In the genomic region with DNA sequence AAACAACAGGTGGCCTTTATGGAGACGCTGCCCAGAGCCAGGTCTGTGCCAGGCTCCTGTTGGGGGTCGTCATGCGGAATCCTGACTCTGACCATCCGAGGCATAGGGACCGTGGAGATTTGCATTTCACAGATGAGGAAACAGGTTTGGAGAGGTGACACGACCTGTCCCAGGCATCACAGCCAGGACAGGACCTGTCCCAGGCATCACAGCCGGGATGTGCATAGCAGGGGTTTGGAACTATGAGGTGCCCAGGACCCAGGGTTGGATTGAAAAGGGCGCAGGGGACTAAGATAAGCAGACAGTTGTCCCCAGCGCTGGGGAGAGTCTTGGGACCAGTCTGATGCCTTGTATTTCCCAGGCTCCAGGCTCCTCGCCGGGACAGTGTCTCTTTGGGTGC, we compare ENCODE assay signal across 6 cellular contexts. TPM values are rescaled to one million over a fixed set of nuclear protein-coding genes. Genes with fewer than 3 reads are reported as not detected.
A peak's percentile ranks its signal among the peaks of the same experiment; 100 is the strongest.
DNase-seq lines count a peak whose midpoint lies in the region; ATAC-seq, FAIRE-seq and TF ChIP-seq lines count a peak whose summit lies in the region.
"Not testable (repeated sequence)": the region's sequence is repeated elsewhere in the genome, so short reads cannot be mapped to it uniquely, and the experiment has no call there.

No MANE protein-coding gene starts in this region.

- ATAC-seq in Panc1; K562; stimulated activated effector memory CD8-positive, alpha-beta T cell treated with anti-CD3 and anti-CD28 coated beads, Interleukin-12 subunit alpha, Interleukin-12 subunit beta, amount 100 ng/mL, for 72 hours: not testable (repeated sequence)

- CTCF ChIA-PET in Caco-2 (lab: Charles Lee); OCI-LY7 (lab: Charles Lee; ENCODE audit: unreplicated experiment); Panc1 (lab: Charles Lee); K562 (lab: Yijun Ruan, JAX; ENCODE audit: low intra/inter-chr PET ratio); endothelial cell of umbilical vein (lab: Charles Lee): not testable (repeated sequence)

- not testable (repeated sequence) for H3K9me1 ChIP-seq in K562 (ENCODE audit: control insufficient read depth, insufficient read depth, low read length); endothelial cell of umbilical vein (replicated peaks; ENCODE audit: control insufficient read depth, extremely low read depth, insufficient read depth, low read length)

- H3K36me3 ChIP-seq in Caco-2 (ENCODE audit: control insufficient read depth, insufficient read depth, low read length); OCI-LY7 (ENCODE audit: insufficient read depth, low read length); Panc1 (ENCODE audit: control insufficient read depth, insufficient read depth, low read length); K562 (ENCODE audit: control insufficient read depth, insufficient read depth, low read length); endothelial cell of umbilical vein (ENCODE audit: control insufficient read depth in 2 of 2, extremely low read depth in 1 of 2, insufficient read depth in 2 of 2, low read length in 2 of 2): not testable (repeated sequence)

- not testable (repeated sequence) for DNase-seq in Caco-2; OCI-LY7 (ENCODE audit: low spot score); Panc1 (ENCODE audit: low read depth, low spot score); K562 (ENCODE audit: extremely low read depth in 1 of 4, low spot score in 3 of 4); endothelial cell of umbilical vein (ENCODE audit: low read depth, low spot score); stimulated activated effector memory CD8-positive, alpha-beta T cell treated with anti-CD3 and anti-CD28 coated beads, Interleukin-12 subunit alpha, Interleukin-12 subunit beta, amount 100 ng/mL, for 72 hours (ENCODE audit: low spot score in 2 of 2)

- H3K4me3 ChIP-seq in Caco-2 (ENCODE audit: low read depth, low read length); OCI-LY7 (ENCODE audit: low read depth, low read length, poor library complexity, severe bottlenecking); Panc1 (ENCODE audit: low read depth in 2 of 2, low read length in 2 of 2); K562; endothelial cell of umbilical vein (replicated peaks in 1 of 3; ENCODE audit: insufficient read depth in 1 of 3, low read depth in 1 of 3, low read length in 3 of 3): not testable (repeated sequence)

- H3K4me3 Mint-ChIP-seq in Caco-2 (ENCODE audit: unreplicated experiment): not testable (repeated sequence)
- peak overlapping the region; percentile 72 for H3K4me3 Mint-ChIP-seq in stimulated activated effector memory CD8-positive, alpha-beta T cell treated with anti-CD3 and anti-CD28 coated beads, Interleukin-12 subunit alpha, Interleukin-12 subunit beta, amount 100 ng/mL, for 72 hours

- H3K27me3 Mint-ChIP-seq in Caco-2 (ENCODE audit: insufficient read depth, unreplicated experiment): not testable (repeated sequence)

- not testable (repeated sequence) for H3K9ac ChIP-seq in K562 (ENCODE audit: insufficient read depth in 1 of 2, low read depth in 2 of 2, low read length in 2 of 2); endothelial cell of umbilical vein (replicated peaks; ENCODE audit: extremely low read depth, insufficient read depth, low read length)

- not testable (repeated sequence) for H3K27me3 ChIP-seq in Caco-2 (replicated peaks; ENCODE audit: control insufficient read depth, insufficient read depth, low read length); Panc1 (ENCODE audit: control insufficient read depth, insufficient read depth, low read length); K562 (ENCODE audit: control insufficient read depth in 2 of 2, insufficient read depth in 2 of 2, low read length in 2 of 2); endothelial cell of umbilical vein (ENCODE audit: control insufficient read depth in 2 of 2, insufficient read depth in 2 of 2, low read length in 2 of 2)

- H3K9me3 ChIP-seq in Caco-2; OCI-LY7 (ENCODE audit: low read length); Panc1 (ENCODE audit: control insufficient read depth, insufficient read depth, low read depth, low read length); K562 (replicated peaks; ENCODE audit: control insufficient read depth, insufficient read depth, low read depth, low read length); endothelial cell of umbilical vein (replicated peaks; ENCODE audit: control insufficient read depth, insufficient read depth, low read length): not testable (repeated sequence)

- dilution Hi-C loops in endothelial cell of umbilical vein (cut with MboI; ENCODE audit: extremely low pct_ligation_motif_present, low sequenced_read_pairs): not testable (repeated sequence)

- not testable (repeated sequence) for H3K27ac ChIP-seq in OCI-LY7 (ENCODE audit: low read depth, low read length, poor library complexity, severe bottlenecking); Panc1 (ENCODE audit: low read length); K562 (ENCODE audit: extremely low read depth, low read depth, low read length); endothelial cell of umbilical vein (ENCODE audit: insufficient read depth, low read depth, low read length)

- not testable (repeated sequence) for H4K20me1 ChIP-seq in OCI-LY7 (ENCODE audit: insufficient read depth, low read length); K562 (replicated peaks; ENCODE audit: control insufficient read depth, insufficient read depth, low read length); endothelial cell of umbilical vein (replicated peaks; ENCODE audit: control insufficient read depth, extremely low read depth, insufficient read depth, low read length)

- in situ Hi-C loops in Panc1 (cut with HindIII; ENCODE audit: low pct_unique_long_range_greater_than_20kb, low sequenced_read_pairs); K562 (cut with MboI): not testable (repeated sequence)

- not testable (repeated sequence) for H2AFZ ChIP-seq in OCI-LY7 (ENCODE audit: low read length); K562 (ENCODE audit: low read depth, low read length); endothelial cell of umbilical vein (ENCODE audit: low read depth, low read length)

- H3K4me1 Mint-ChIP-seq in Caco-2 (ENCODE audit: low read depth, unreplicated experiment); stimulated activated effector memory CD8-positive, alpha-beta T cell treated with anti-CD3 and anti-CD28 coated beads, Interleukin-12 subunit alpha, Interleukin-12 subunit beta, amount 100 ng/mL, for 72 hours: not testable (repeated sequence)

- POLR2A ChIA-PET in Caco-2 (lab: Charles Lee); OCI-LY7 (lab: Charles Lee); Panc1 (lab: Charles Lee); K562 (lab: Yijun Ruan, JAX); endothelial cell of umbilical vein (lab: Charles Lee): not testable (repeated sequence)

- not testable (repeated sequence) for H3K36me3 Mint-ChIP-seq in Caco-2 (ENCODE audit: insufficient read depth, unreplicated experiment); stimulated activated effector memory CD8-positive, alpha-beta T cell treated with anti-CD3 and anti-CD28 coated beads, Interleukin-12 subunit alpha, Interleukin-12 subunit beta, amount 100 ng/mL, for 72 hours

- FAIRE-seq in K562 (lab: Jason Lieb, UNC); endothelial cell of umbilical vein (lab: Jason Lieb, UNC): not testable (repeated sequence)

- not testable (repeated sequence) for H3K4me1 ChIP-seq in Caco-2; OCI-LY7 (ENCODE audit: insufficient read depth, low read length, poor library complexity, severe bottlenecking); Panc1 (ENCODE audit: control insufficient read depth, insufficient read depth, low read length); K562 (replicated peaks in 1 of 2; ENCODE audit: control insufficient read depth in 2 of 2, insufficient read depth in 2 of 2, low read length in 2 of 2); endothelial cell of umbilical vein (ENCODE audit: control insufficient read depth, extremely low read depth, insufficient read depth, low read length)

- H3K9me3 Mint-ChIP-seq in Caco-2 (ENCODE audit: unreplicated experiment); stimulated activated effector memory CD8-positive, alpha-beta T cell treated with anti-CD3 and anti-CD28 coated beads, Interleukin-12 subunit alpha, Interleukin-12 subunit beta, amount 100 ng/mL, for 72 hours: not testable (repeated sequence)

- not testable (repeated sequence) for H3K27ac Mint-ChIP-seq in Caco-2 (ENCODE audit: unreplicated experiment); stimulated activated effector memory CD8-positive, alpha-beta T cell treated with anti-CD3 and anti-CD28 coated beads, Interleukin-12 subunit alpha, Interleukin-12 subunit beta, amount 100 ng/mL, for 72 hours

- H3K79me2 ChIP-seq in OCI-LY7 (ENCODE audit: insufficient read depth, low read depth, low read length); K562 (ENCODE audit: control insufficient read depth, insufficient read depth, low read length); endothelial cell of umbilical vein (ENCODE audit: control insufficient read depth, insufficient read depth, low read length): not testable (repeated sequence)

- H3K4me2 ChIP-seq in OCI-LY7 (ENCODE audit: low read length); K562 (ENCODE audit: insufficient read depth, low read length); endothelial cell of umbilical vein (ENCODE audit: insufficient read depth, low read length): not testable (repeated sequence)

- H3K9me2 ChIP-seq in OCI-LY7 (ENCODE audit: insufficient read depth, low read length): not testable (repeated sequence)

- TF ChIP-seq CTCF in Caco-2 (IDR thresholded peaks at IDR 0.05; ENCODE audit: insufficient read depth in 1 of 2, low read depth in 1 of 2, low read length in 1 of 2, severe bottlenecking in 1 of 2, unreplicated experiment in 1 of 2); OCI-LY7 (conservative IDR thresholded peaks at IDR 0.05; ENCODE audit: low read length); Panc1 (IDR thresholded peaks at IDR 0.05); K562 (IDR thresholded peaks at IDR 0.05 in 2 of 3, conservative IDR thresholded peaks at IDR 0.05 in 1 of 3; ENCODE audit: insufficient read depth in 2 of 3, low read depth in 1 of 3, low read length in 3 of 3); endothelial cell of umbilical vein (IDR thresholded peaks at IDR 0.05; ENCODE audit: extremely low read depth in 1 of 2, insufficient read depth in 1 of 2, low read depth in 1 of 2, low read length in 2 of 2): not testable (repeated sequence)

- intact Hi-C loops in Caco-2 (cut with micrococcal nuclease; ENCODE audit: unreplicated experiment); OCI-LY7 (cut with micrococcal nuclease; ENCODE audit: unreplicated experiment); Panc1 (cut with micrococcal nuclease; ENCODE audit: unreplicated experiment); K562 (cut with micrococcal nuclease); endothelial cell of umbilical vein (cut with micrococcal nuclease): not testable (repeated sequence)

- BruUV-seq in Caco-2 (replicated peaks; lab: Mats Ljungman, UMichigan) (TSS peak; percentile 61), OCI-LY7 (replicated peaks; lab: Mats Ljungman, UMichigan) (TSS peak; percentile 62), Panc1 (replicated peaks; lab: Mats Ljungman, UMichigan) (TSS peak; percentile 95), K562 (replicated peaks; lab: Mats Ljungman, UMichigan) (TSS peak; percentile 88), endothelial cell of umbilical vein (replicated peaks; lab: Mats Ljungman, UMichigan) (TSS peak; percentile 18)

- not testable (repeated sequence) for TF ChIP-seq POLR2A in K562 (conservative IDR thresholded peaks at IDR 0.05); endothelial cell of umbilical vein (IDR thresholded peaks at IDR 0.05; ENCODE audit: low read depth, low read length)

- TF ChIP-seq EP300 in K562 (IDR thresholded peaks at IDR 0.05; ENCODE audit: low read length): not testable (repeated sequence)

- WGBS in K562 (ENCODE audit: insufficient coverage, low coverage, missing lambda C conversion rate): no CpG with 5 or more reads among the region's 11 CpGs

- not testable (repeated sequence) for TF ChIP-seq RAD21 in K562 (CRISPR knock-in tag; conservative IDR thresholded peaks at IDR 0.05 in 1 of 2, IDR thresholded peaks at IDR 0.05 in 1 of 2)

RNA-seq across cellular contexts. Expression of a gene that starts 24.7 kb away (rescaled TPM):
- total RNA-seq in Caco-2 (2022) (91.0 and 93.1 TPM in 2 replicates), OCI-LY7 (2022) (124 and 138 TPM in 2 replicates), Panc1 (2021; ENCODE audit: unreplicated experiment) (126 TPM), K562 (2014; rRNA removed) (18.8 and 22.6 TPM in 2 replicates), K562 (2014; rRNA removed; fragmentation: Illumina TruSeq; extraction: Trizol) (18.5 and 21.2 TPM in 2 replicates), K562 (2015; rRNA removed; fragmentation: Illumina TruSeq; extraction: Trizol) (22.3 and 27.2 TPM in 2 replicates), K562 (2021) (45.4 and 48.7 TPM in 2 replicates), endothelial cell of umbilical vein (81.6 and 96.1 TPM in 2 replicates)
- 52.0 and 66.7 TPM in 2 replicates for total RNA-seq in OCI-LY7 (2014; rRNA removed; shearing (Covaris generic))
- polyA plus RNA-seq in Panc1 (2012; ENCODE audit: insufficient read length): 93.2 TPM
- total RNA-seq in K562 (2011; cell fraction: chromatin; rRNA removed; ENCODE audit: low replicate concordance): 515 and 560 TPM in 2 replicates
- 263 and 272 TPM in 2 replicates for total RNA-seq in K562 (2011; cell fraction: nucleolus; rRNA removed)
- 230 and 262 TPM in 2 replicates for total RNA-seq in K562 (2011; cell fraction: nucleoplasm; rRNA removed)
- polyA plus RNA-seq in K562 (2011; rRNA removed) (35.9 and 49.4 TPM in 2 replicates), K562 (2014; fragmentation: Illumina TruSeq; extraction: Trizol) (27.2 and 36.1 TPM in 2 replicates), K562 (2014; fragmentation: Nextera tagmentation; extraction: Ambion mirVana) (1 to 10 TPM; 8.2 TPM), K562 (2014; rRNA removed) (38.9 and 44.7 TPM in 2 replicates), endothelial cell of umbilical vein (53.2 and 58.1 TPM in 2 replicates)
- polyA plus RNA-seq in K562 (2011; cell fraction: cytosol; rRNA removed): 24.0 and 29.8 TPM in 2 replicates
- polyA plus RNA-seq in K562 (2011; cell fraction: nucleus; rRNA removed): 307 and 315 TPM in 2 replicates
- polyA plus RNA-seq in K562 (2012): 51.9 and 71.6 TPM in 2 replicates
- 19.6 and 20.1 TPM in 2 replicates for polyA minus RNA-seq in K562 (2011; rRNA and poly(A)+ RNA removed)
- polyA minus RNA-seq in K562 (2011; cell fraction: cytosol; rRNA and poly(A)+ RNA removed): 13.3 and 14.5 TPM in 2 replicates
- 66.5 and 88.9 TPM in 2 replicates for polyA minus RNA-seq in K562 (2011; cell fraction: nucleus; rRNA and poly(A)+ RNA removed)
- polyA plus RNA-seq in endothelial cell of umbilical vein (2011; cell fraction: cytosol; rRNA removed): 25.7 and 31.9 TPM in 2 replicates
- polyA plus RNA-seq in endothelial cell of umbilical vein (2011; cell fraction: nucleus; rRNA removed): 348 and 434 TPM in 2 replicates
- polyA plus RNA-seq in endothelial cell of umbilical vein (2012): 45.9 and 60.5 TPM in 2 replicates
- 36.2 and 40.8 TPM in 2 replicates for polyA minus RNA-seq in endothelial cell of umbilical vein
- polyA minus RNA-seq in endothelial cell of umbilical vein (2011; cell fraction: cytosol; rRNA and poly(A)+ RNA removed): 11.2 TPM
- 72.4 and 86.3 TPM in 2 replicates for polyA minus RNA-seq in endothelial cell of umbilical vein (2011; cell fraction: nucleus; rRNA and poly(A)+ RNA removed)
